10 cellular contexts compared by ENCODE assay signal in genomic region chr14:65255583-65256443, GRCh38.
A peak's percentile ranks its signal among the peaks of the same experiment; 100 is the strongest.
DNase-seq lines count a peak whose midpoint lies in the region; ATAC-seq and TF ChIP-seq lines count a peak whose summit lies in the region.
"Had no signal": no experiment of that assay in that cellular context is flagged by ENCODE, and none has a peak within 500 bp of the region (broad histone marks: within the 10 kb centered on the region; RNA-seq: fewer than 3 reads in every experiment).

No MANE protein-coding gene starts in this region.

- H3F3A ChIP-seq in DOHH2 (ENCODE audit: control insufficient read depth, insufficient read depth): no peaks in the 10 kb centered on the region

- DNase-seq in NCI-H1417 treated with DMSO at 0.1 percent for 48 hours (lab: John Stamatoyannopoulos, UW) (peak; percentile 28), body of pancreas (peak; percentile 44 to 77 (median 68))
- DNase-seq in activated naive CD4-positive, alpha-beta T cell treated with anti-CD3 and anti-CD28 coated beads, Interleukin-2, amount 50 U/mL, for 16 hours: no peak

- WGBS in body of pancreas, 2 donors: 34 to 36% methylated on average over 8 of the region's 8 CpGs

- TF ChIP-seq CTCF in DOHH2 (IDR thresholded peaks at IDR 0.05; ENCODE audit: low read depth, low read length, poor library complexity, severe bottlenecking) (peak; percentile 22), body of pancreas (IDR thresholded peaks at IDR 0.05) (peak in 4 of 7 experiments; percentile 24 to 44 (median 25))

- TF ChIP-seq POLR2A in body of pancreas (IDR thresholded peaks at IDR 0.05): no peak

- no peaks in the 10 kb centered on the region for H3K27me3 ChIP-seq in DOHH2 (ENCODE audit: control insufficient read depth, low read length)
- no peaks in the 10 kb centered on the region for H3K27me3 ChIP-seq in body of pancreas
- H3K27me3 ChIP-seq in muscle layer of duodenum (ENCODE audit: low read depth, low read length): no peaks in the 10 kb centered on the region

- intact Hi-C loops in body of pancreas (cut with DNase I): no loop called here

- H3K4me2 ChIP-seq in DOHH2 (ENCODE audit: low read length): no peak overlapping the region

- H3K4me3 ChIP-seq in DOHH2 (ENCODE audit: low read length) (no peak overlapping the region), body of pancreas (no peak overlapping the region), muscle layer of duodenum (ENCODE audit: low read depth in 1 of 2, low read length in 2 of 2) (peak overlapping the region in 1 of 2 donors; percentile 9)

- no peaks in the 10 kb centered on the region for H3K79me2 ChIP-seq in DOHH2 (ENCODE audit: control insufficient read depth, low read length)

- H3K27ac ChIP-seq in DOHH2 (ENCODE audit: low read depth, low read length) (no peak overlapping the region), body of pancreas (peak overlapping the region in 2 of 4 donors; percentile 14 to 20), muscle layer of duodenum (ENCODE audit: low read length) (peak overlapping the region; percentile 16)

- H3K36me3 ChIP-seq in DOHH2 (ENCODE audit: control insufficient read depth, low read length) (no peaks in the 10 kb centered on the region), body of pancreas (replicated peaks in 1 of 2; ENCODE audit: insufficient read depth in 1 of 2, low read depth in 2 of 2) (no peaks in the 10 kb centered on the region), muscle layer of duodenum (ENCODE audit: control insufficient read depth in 1 of 2, insufficient read depth in 2 of 2, low read length in 2 of 2) (no peaks in the 10 kb centered on the region)

- H3K9me3 ChIP-seq in DOHH2 (ENCODE audit: control insufficient read depth, insufficient read depth, low read length) (no peaks in the 10 kb centered on the region), body of pancreas (no peaks in the 10 kb centered on the region), muscle layer of duodenum (ENCODE audit: control insufficient read depth in 1 of 2, low read length in 2 of 2) (no peaks in the 10 kb centered on the region)

- no peaks in the 10 kb centered on the region for H4K20me1 ChIP-seq in DOHH2 (ENCODE audit: control insufficient read depth, insufficient read depth, low read depth, low read length)

- H3K4me1 ChIP-seq in DOHH2 (ENCODE audit: control insufficient read depth, low read length) (peaks cover 9% of the 10 kb centered on the region), body of pancreas (peaks cover 25% of the 10 kb centered on the region), muscle layer of duodenum (ENCODE audit: control insufficient read depth in 1 of 2, insufficient read depth in 2 of 2, low read length in 2 of 2) (peaks cover 3 to 5% of the 10 kb centered on the region in 2 donors)

- no peaks in the 10 kb centered on the region for H3K9me2 ChIP-seq in DOHH2 (replicated peaks; ENCODE audit: control insufficient read depth, low read length)

- ATAC-seq in body of pancreas (peak; percentile 62), HG02759 (IDR thresholded peaks at IDR 0.05; ENCODE audit: unreplicated experiment) (no peak), HG03025 (IDR thresholded peaks at IDR 0.05; ENCODE audit: low FRiP score, unreplicated experiment) (no peak), GM21723 (IDR thresholded peaks at IDR 0.05; ENCODE audit: unreplicated experiment) (no peak)
- ATAC-seq: naive thymus-derived CD4-positive, alpha-beta T cell; stimulated activated effector memory CD8-positive, alpha-beta T cell treated with anti-CD3 and anti-CD28 coated beads, Interleukin-12 subunit alpha, Interleukin-12 subunit beta, amount 100 ng/mL, for 72 hours had no signal
